35 cellular contexts compared by ENCODE assay signal in genomic region chr17:51914613-51915012, GRCh38.
DNase-seq lines count a peak whose midpoint lies in the region; ATAC-seq lines count a peak whose summit lies in the region.
"Had no signal": no experiment of that assay in that cellular context is flagged by ENCODE, and none has a peak within 500 bp of the region (broad histone marks: within the 10 kb centered on the region; RNA-seq: fewer than 3 reads in every experiment).

No MANE protein-coding gene starts in this region.

- intact Hi-C loops in aorta (cut with DNase I), result no loop called here

- DNase-seq in DMS 273 treated with DMSO at 0.1 percent for 48 hours (lab: John Stamatoyannopoulos, UW), result no peak
- DNase-seq in aorta, result no peak
- DNase-seq in NCI-H1092 (lab: John Stamatoyannopoulos, UW), result no peak
- no peak for DNase-seq in stimulated activated CD4-positive, alpha-beta T cell treated with anti-CD3 and anti-CD28 coated beads, Interleukin-1b, Interleukin-23, amount 100 ng/mL, for 48 hours
- DNase-seq: ACHN; activated CD4-positive, alpha-beta T cell treated with anti-CD3 and anti-CD28 coated beads for 48 hours; activated CD8-positive, alpha-beta memory T cell treated with anti-CD3 and anti-CD28 coated beads for 24 hours; activated effector memory CD4-positive, alpha-beta T cell treated with Interleukin-2 at 50 U/mL for 16 hours; activated naive CD8-positive, alpha-beta T cell treated with anti-CD3 and anti-CD28 coated beads for 36 hours; activated T-cell treated with anti-CD3 and anti-CD28 coated beads, Interleukin-2, amount 50 U/mL, for 1 hour; anterior cingulate cortex; CD4-positive, alpha-beta memory T cell; EL; gastrocnemius medialis; H7; left cardiac atrium; mammary epithelial cell; mucosa of descending colon; natural killer cell; NCI-H1048; NCI-H1694; NCI-H510A; psoas muscle; RPMI8226; sigmoid colon; stimulated activated CD4-positive, alpha-beta T cell treated with anti-CD3 and anti-CD28 coated beads, Interleukin-12 subunit alpha, Interleukin-12 subunit beta, amount 100 ng/mL, for 4 hours; stimulated activated CD4-positive, alpha-beta T cell treated with anti-CD3 and anti-CD28 coated beads, Interleukin-4, amount 100 ng/mL, for 1 hour; T1000; transverse colon; WERI-Rb-1 had no signal

- H3K4me1 ChIP-seq in aorta (ENCODE audit: control insufficient read depth in 1 of 2, insufficient read depth in 2 of 2, low read length in 2 of 2), result no peaks in the 10 kb centered on the region
- H3K4me1 ChIP-seq: gastrocnemius medialis, psoas muscle, sigmoid colon, SJSA1, transverse colon had no signal

- no peaks in the 10 kb centered on the region for H3K27me3 ChIP-seq in aorta (ENCODE audit: control insufficient read depth in 1 of 2, insufficient read depth in 2 of 2, low read length in 1 of 2)
- H3K27me3 ChIP-seq: gastrocnemius medialis, sigmoid colon, transverse colon had no signal

- ATAC-seq in GM18907 (IDR thresholded peaks at IDR 0.05; ENCODE audit: unreplicated experiment), result peak; percentile 92
- peak; percentile 61 for ATAC-seq in GM21528 (IDR thresholded peaks at IDR 0.05; ENCODE audit: low FRiP score, unreplicated experiment)
- ATAC-seq in HG02973 (IDR thresholded peaks at IDR 0.05; ENCODE audit: unreplicated experiment), result peak; percentile 85
- ATAC-seq in HG03571 (IDR thresholded peaks at IDR 0.05; ENCODE audit: unreplicated experiment), result peak; percentile 61
- ATAC-seq in aorta (ENCODE audit: low FRiP score), result no peak
- ATAC-seq: gastrocnemius medialis, left cardiac atrium, mucosa of descending colon, natural killer cell, psoas muscle had no signal

- no peak overlapping the region for H3K4me3 ChIP-seq in aorta (ENCODE audit: low read length in 2 of 2)
- H3K4me3 ChIP-seq: gastrocnemius medialis, mucosa of descending colon, psoas muscle, sigmoid colon, SJSA1, transverse colon had no signal

- H3K9me3 ChIP-seq in aorta (ENCODE audit: control insufficient read depth, low read length), result no peaks in the 10 kb centered on the region
- H3K9me3 ChIP-seq: gastrocnemius medialis, mucosa of descending colon, psoas muscle, sigmoid colon, transverse colon had no signal

- no peak overlapping the region for H3K27ac ChIP-seq in aorta (ENCODE audit: low read depth in 1 of 2, low read length in 2 of 2)
- H3K27ac ChIP-seq: gastrocnemius medialis, psoas muscle, sigmoid colon, SJSA1, transverse colon, WERI-Rb-1 had no signal

- H3K36me3 ChIP-seq in aorta (ENCODE audit: control insufficient read depth in 1 of 2, insufficient read depth in 2 of 2, low read length in 1 of 2), result no peaks in the 10 kb centered on the region
- H3K36me3 ChIP-seq: gastrocnemius medialis, sigmoid colon, SJSA1, transverse colon, WERI-Rb-1 had no signal
